In genomic region chr3:197183582-197183981, GRCh38 we compare ENCODE assay signal across 15 cellular contexts.
A peak's percentile ranks its signal among the peaks of the same experiment; 100 is the strongest.
DNase-seq lines count a peak whose midpoint lies in the region; ATAC-seq and TF ChIP-seq lines count a peak whose summit lies in the region.
"Had no signal": no experiment of that assay in that cellular context is flagged by ENCODE, and none has a peak within 500 bp of the region (broad histone marks: within the 10 kb centered on the region; RNA-seq: fewer than 3 reads in every experiment).

No MANE protein-coding gene starts in this region.

- H4K20me1 ChIP-seq in DOHH2 (ENCODE audit: control insufficient read depth, insufficient read depth, low read depth, low read length), result peaks cover 3% of the 10 kb centered on the region; the same call in 1 of the 2 replicates
- peaks cover 10% of the 10 kb centered on the region for H4K20me1 ChIP-seq in OCI-LY7 (ENCODE audit: insufficient read depth, low read length)

- POLR2A ChIA-PET in OCI-LY7 (lab: Charles Lee), result interaction anchor here (0.6 to 2.1 kb wide), 8 partner anchors 9 to 132 kb away, joined by 3 to 9 read pairs (median 4); no protein-coding TSS in a partner anchor

- CTCF ChIA-PET in OCI-LY7 (lab: Charles Lee; ENCODE audit: unreplicated experiment), result no interaction called here

- H3K4me3 ChIP-seq in DOHH2 (ENCODE audit: low read length) (peak overlapping the region; percentile 37), OCI-LY7 (ENCODE audit: low read depth, low read length, poor library complexity, severe bottlenecking) (peak overlapping the region; percentile 3)

- BruUV-seq in OCI-LY7 (replicated peaks; lab: Mats Ljungman, UMichigan), result no TSS peak

- H3K4me1 Mint-ChIP-seq in nephron progenitor cell, result peaks cover 17% of the 10 kb centered on the region
- H3K4me1 Mint-ChIP-seq: activated CD4-positive, alpha-beta memory T cell treated with anti-CD3 and anti-CD28 coated beads, Interleukin-2, amount 10 ng/mL, durations not matched to agents 7 days and 5 days; stimulated activated naive CD8-positive, alpha-beta T cell treated with anti-CD3 and anti-CD28 coated beads, Interleukin-15, amount 100 ng/mL, for 72 hours had no signal

- DNase-seq in NCI-H146 treated with DMSO at 0.1 percent for 48 hours (lab: John Stamatoyannopoulos, UW; ENCODE audit: unreplicated experiment) (peak; percentile 96), OCI-LY7 (ENCODE audit: low spot score) (peak; percentile 59), nephron progenitor cell (no peak), NCI-H226 (no peak)
- DNase-seq in effector CD4-positive, alpha-beta T cell, result no peak
- no peak for DNase-seq in activated CD4-positive, alpha-beta T cell treated with anti-CD3 and anti-CD28 coated beads, Interleukin-2, amount 50 U/mL, for 1 hour
- DNase-seq: activated CD4-positive, alpha-beta memory T cell treated with anti-CD3 and anti-CD28 coated beads, Interleukin-2, amount 10 ng/mL, durations not matched to agents 7 days and 5 days; activated gamma-delta T cell; AML-193; MV-4-11; stimulated activated naive CD8-positive, alpha-beta T cell treated with anti-CD3 and anti-CD28 coated beads, Interleukin-15, amount 100 ng/mL, for 72 hours; T-helper 9 cell had no signal

- H3K4me1 ChIP-seq in DOHH2 (ENCODE audit: control insufficient read depth, low read length) (peaks cover 39% of the 10 kb centered on the region), OCI-LY7 (ENCODE audit: insufficient read depth, low read length, poor library complexity, severe bottlenecking) (peaks cover 16% of the 10 kb centered on the region)

- no peak for TF ChIP-seq CTCF in DOHH2 (IDR thresholded peaks at IDR 0.05; ENCODE audit: low read depth, low read length, poor library complexity, severe bottlenecking)
- TF ChIP-seq CTCF in OCI-LY7 (conservative IDR thresholded peaks at IDR 0.05; ENCODE audit: low read length), result no peak
- no peak for TF ChIP-seq CTCF in nephron progenitor cell (IDR thresholded peaks at IDR 0.05)

- no peak for ATAC-seq in GM21717 (IDR thresholded peaks at IDR 0.05; ENCODE audit: unreplicated experiment)
- ATAC-seq: HCT116; stimulated activated naive CD8-positive, alpha-beta T cell treated with anti-CD3 and anti-CD28 coated beads, Interleukin-15, amount 100 ng/mL, for 72 hours had no signal

- H3K9me3 Mint-ChIP-seq in nephron progenitor cell, result no peaks in the 10 kb centered on the region
- H3K9me3 Mint-ChIP-seq: activated CD4-positive, alpha-beta memory T cell treated with anti-CD3 and anti-CD28 coated beads, Interleukin-2, amount 10 ng/mL, durations not matched to agents 7 days and 5 days; stimulated activated naive CD8-positive, alpha-beta T cell treated with anti-CD3 and anti-CD28 coated beads, Interleukin-15, amount 100 ng/mL, for 72 hours had no signal

- H3K9me3 ChIP-seq in DOHH2 (ENCODE audit: control insufficient read depth, insufficient read depth, low read length), result no peaks in the 10 kb centered on the region
- no peaks in the 10 kb centered on the region for H3K9me3 ChIP-seq in OCI-LY7 (ENCODE audit: low read length)

- no peaks in the 10 kb centered on the region for H3K27me3 ChIP-seq in DOHH2 (ENCODE audit: control insufficient read depth, low read length)

- no peak overlapping the region for H3K4me3 Mint-ChIP-seq in nephron progenitor cell
- H3K4me3 Mint-ChIP-seq: activated CD4-positive, alpha-beta memory T cell treated with anti-CD3 and anti-CD28 coated beads, Interleukin-2, amount 10 ng/mL, durations not matched to agents 7 days and 5 days; stimulated activated naive CD8-positive, alpha-beta T cell treated with anti-CD3 and anti-CD28 coated beads, Interleukin-15, amount 100 ng/mL, for 72 hours had no signal

- H3K27me3 Mint-ChIP-seq in nephron progenitor cell (ENCODE audit: low read depth, poor library complexity), result no peaks in the 10 kb centered on the region
- H3K27me3 Mint-ChIP-seq: activated CD4-positive, alpha-beta memory T cell treated with anti-CD3 and anti-CD28 coated beads, Interleukin-2, amount 10 ng/mL, durations not matched to agents 7 days and 5 days; stimulated activated naive CD8-positive, alpha-beta T cell treated with anti-CD3 and anti-CD28 coated beads, Interleukin-15, amount 100 ng/mL, for 72 hours had no signal

- H3K27ac ChIP-seq in DOHH2 (ENCODE audit: low read depth, low read length), result peak overlapping the region; percentile 38
- no peak overlapping the region for H3K27ac ChIP-seq in OCI-LY7 (ENCODE audit: low read depth, low read length, poor library complexity, severe bottlenecking)

- no peaks in the 10 kb centered on the region for H3K36me3 Mint-ChIP-seq in nephron progenitor cell (ENCODE audit: low read depth)

- intact Hi-C loops in OCI-LY7 (cut with micrococcal nuclease; ENCODE audit: unreplicated experiment), result no loop called here

- H3K9me2 ChIP-seq in DOHH2 (replicated peaks; ENCODE audit: control insufficient read depth, low read length) (no peaks in the 10 kb centered on the region), OCI-LY7 (ENCODE audit: insufficient read depth, low read length) (no peaks in the 10 kb centered on the region)

- H3K79me2 ChIP-seq in DOHH2 (ENCODE audit: control insufficient read depth, low read length) (peaks cover 28% of the 10 kb centered on the region), OCI-LY7 (ENCODE audit: insufficient read depth, low read depth, low read length) (peaks cover 17% of the 10 kb centered on the region; the same call in 1 of the 2 replicates)

- peaks cover 7% of the 10 kb centered on the region for H3F3A ChIP-seq in DOHH2 (ENCODE audit: control insufficient read depth, insufficient read depth)

- H2AFZ ChIP-seq in OCI-LY7 (ENCODE audit: low read length), result no peak overlapping the region

- H3K36me3 ChIP-seq in DOHH2 (ENCODE audit: control insufficient read depth, low read length), result no peaks in the 10 kb centered on the region
- no peaks in the 10 kb centered on the region for H3K36me3 ChIP-seq in OCI-LY7 (ENCODE audit: insufficient read depth, low read length)

- H3K4me2 ChIP-seq in DOHH2 (ENCODE audit: low read length) (peak overlapping the region; percentile 40), OCI-LY7 (ENCODE audit: low read length) (peak overlapping the region; percentile 57)

- peak overlapping the region; percentile 33 for H3K27ac Mint-ChIP-seq in nephron progenitor cell
- H3K27ac Mint-ChIP-seq: activated CD4-positive, alpha-beta memory T cell treated with anti-CD3 and anti-CD28 coated beads, Interleukin-2, amount 10 ng/mL, durations not matched to agents 7 days and 5 days; stimulated activated naive CD8-positive, alpha-beta T cell treated with anti-CD3 and anti-CD28 coated beads, Interleukin-15, amount 100 ng/mL, for 72 hours had no signal

Comparison
In these comparisons a context has a peak if more than half of its experiments do, and no peak if none do; other contexts are left out.
1. DNase-seq: peak in NCI-H146 treated with DMSO at 0.1 percent for 48 hours (single experiment) and OCI-LY7 (single experiment); none in nephron progenitor cell (single experiment), effector CD4-positive, alpha-beta T cell (single experiment), activated CD4-positive, alpha-beta T cell treated with anti-CD3 and anti-CD28 coated beads, Interleukin-2, amount 50 U/mL, for 1 hour (single experiment) and NCI-H226 (single experiment).